ENCODE assay signal across 8 cellular contexts in the genomic region with DNA sequence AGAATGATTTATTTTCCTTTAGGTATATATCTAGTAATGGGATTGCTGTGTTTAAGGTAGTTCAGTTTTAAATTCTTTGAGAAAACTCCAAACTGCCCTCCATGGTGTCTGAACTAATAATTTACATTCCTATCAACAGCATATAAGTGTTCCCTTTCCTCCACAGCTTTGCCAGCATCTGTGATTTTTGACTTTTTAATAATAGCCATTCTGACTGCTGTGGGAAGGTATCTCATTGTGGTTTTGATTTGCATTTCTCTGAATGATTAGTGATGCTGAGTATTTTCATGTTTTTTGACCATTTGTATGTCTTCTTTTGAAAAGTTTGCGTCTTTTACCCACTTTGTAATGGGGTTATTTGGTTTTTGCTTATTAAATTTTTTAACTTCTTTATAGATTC.
"Had no signal": no experiment of that assay in that cellular context is flagged by ENCODE, and none has a peak within 500 bp of the region (broad histone marks: within the 10 kb centered on the region; RNA-seq: fewer than 3 reads in every experiment).

No MANE protein-coding gene starts in this region.

- H3K9me3 Mint-ChIP-seq: HFFc6 had no signal

- H3K36me3 ChIP-seq: HAP-1 had no signal

- DNase-seq: GM23248, GOT3, H7, HFFc6, IMR-90 had no signal

- H3K27ac Mint-ChIP-seq: HFFc6 had no signal

- H3K4me3 ChIP-seq: GM23248, HAP-1, K562 had no signal

- H3K4me1 ChIP-seq: HAP-1 had no signal

- H2AFZ ChIP-seq: GM23248 had no signal

- H3K27ac ChIP-seq: GM23248 had no signal

- H3K4me3 Mint-ChIP-seq: HFFc6 had no signal

- ATAC-seq: HCT116, K562 had no signal

- H3K9me3 ChIP-seq: HAP-1 had no signal
